Comparison of ENCODE assay signal across 30 cellular contexts in the genomic region with DNA sequence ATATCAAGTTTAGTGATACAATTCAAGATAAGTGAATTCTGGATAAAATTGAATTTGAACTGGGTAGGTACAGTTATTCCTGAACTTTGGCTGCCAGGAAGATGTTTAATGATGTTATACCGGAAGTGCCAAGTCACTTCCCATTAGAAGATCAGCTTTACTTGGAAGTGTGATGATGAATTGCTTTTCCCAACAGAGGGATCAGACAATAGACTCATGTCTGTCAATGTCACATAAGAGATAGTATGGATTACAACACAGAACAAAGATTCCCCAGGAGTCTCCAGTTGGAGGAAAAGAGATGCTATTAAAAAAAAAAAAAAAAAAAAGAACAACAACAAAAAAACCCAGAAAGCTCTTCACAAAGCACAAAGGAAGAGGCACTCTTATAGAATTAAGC.
"Had no signal": no experiment of that assay in that cellular context is flagged by ENCODE, and none has a peak within 500 bp of the region (broad histone marks: within the 10 kb centered on the region; RNA-seq: fewer than 3 reads in every experiment).

No MANE protein-coding gene starts in this region.

- H3K4me1 ChIP-seq: adrenal gland, ascending aorta, body of pancreas, breast epithelium had no signal

- ATAC-seq: activated naive CD4-positive, alpha-beta T cell treated with anti-CD3 and anti-CD28 coated beads, Interleukin-2, amount 50 U/mL, for 72 hours; activated naive CD8-positive, alpha-beta T cell treated with anti-CD3 and anti-CD28 coated beads, Interleukin-2, amount 50 U/mL, for 24 hours; activated T-cell treated with anti-CD3 and anti-CD28 coated beads, Interleukin-2, amount 50 U/mL, for 4 hours; activated T-cell treated with anti-CD3 and anti-CD28 coated beads, Interleukin-2, amount 50 U/mL, for 72 hours; activated T-helper 17 cell treated with anti-CD3 and anti-CD28 coated beads, Interleukin-2, amount 50 U/mL, for 72 hours; body of pancreas had no signal

- H3K36me3 ChIP-seq: adrenal gland, ascending aorta, brain microvascular endothelial cell, breast epithelium, cardiac muscle cell had no signal

- H3K4me3 ChIP-seq: adrenal gland, ascending aorta, body of pancreas, breast epithelium, cardiac muscle cell had no signal

- H3K27ac ChIP-seq: adrenal gland, ascending aorta, body of pancreas, brain microvascular endothelial cell, breast epithelium, cardiac muscle cell had no signal

- H3K27me3 ChIP-seq: adrenal gland, ascending aorta, body of pancreas, brain microvascular endothelial cell, breast epithelium, cardiac muscle cell had no signal

- DNase-seq: activated effector memory CD4-positive, alpha-beta T cell treated with anti-CD3 and anti-CD28 coated beads, Interleukin-2, amount 50 U/mL, for 16 hours; activated effector memory CD4-positive, alpha-beta T cell treated with Interleukin-2 at 50 U/mL for 16 hours; activated gamma-delta T cell; activated gamma-delta T cell treated with Interleukin-2 at 50 U/mL for 16 hours; activated naive CD4-positive, alpha-beta T cell; activated naive CD4-positive, alpha-beta T cell treated with anti-CD3 and anti-CD28 coated beads for 36 hours; activated naive CD4-positive, alpha-beta T cell treated with anti-CD3 and anti-CD28 coated beads, Interleukin-2, amount 10 ng/mL, durations not matched to agents 7 days and 5 days; activated naive CD4-positive, alpha-beta T cell treated with anti-CD3 and anti-CD28 coated beads, Interleukin-2, amount 50 U/mL, for 16 hours; activated naive CD4-positive, alpha-beta T cell treated with Interleukin-2 at 50 U/mL for 16 hours; activated naive CD8-positive, alpha-beta T cell treated with anti-CD3 and anti-CD28 coated beads for 36 hours; activated naive CD8-positive, alpha-beta T cell treated with anti-CD3 and anti-CD28 coated beads, Interleukin-2, amount 10 ng/mL, durations not matched to agents 7 days and 5 days; activated naive CD8-positive, alpha-beta T cell treated with anti-CD3 and anti-CD28 coated beads, Interleukin-2, amount 50 U/mL, for 24 hours; activated T-cell treated with anti-CD3 and anti-CD28 coated beads, Interleukin-2, amount 50 U/mL, for 24 hours; activated T-cell treated with anti-CD3 and anti-CD28 coated beads, Interleukin-2, amount 50 U/mL, for 4 hours; activated T-cell treated with anti-CD3 and anti-CD28 coated beads, Interleukin-2, amount 50 U/mL, for 48 hours; activated T-cell treated with anti-CD3 and anti-CD28 coated beads, Interleukin-2, amount 50 U/mL, for 72 hours; adrenal gland; amniotic stem cell; amygdala; anterior cingulate cortex; aorta; body of pancreas; brain microvascular endothelial cell; central memory CD4-positive, alpha-beta T cell; cerebellar nuclear complex had no signal

- H3K9me3 ChIP-seq: adrenal gland, ascending aorta, body of pancreas, breast epithelium had no signal
